9 cellular contexts compared by ENCODE assay signal in genomic region chr11:93689166-93689734, GRCh38. TPM values are rescaled to one million over a fixed set of nuclear protein-coding genes. Genes with fewer than 3 reads are reported as not detected.
DNase-seq lines count a peak whose midpoint lies in the region; ATAC-seq lines count a peak whose summit lies in the region.
"Had no signal": no experiment of that assay in that cellular context is flagged by ENCODE, and none has a peak within 500 bp of the region (broad histone marks: within the 10 kb centered on the region; RNA-seq: fewer than 3 reads in every experiment).

No MANE protein-coding gene starts in this region.

- H3K9me3 Mint-ChIP-seq in dendritic cell treated with granulocyte-macrophage colony-stimulating factor and Interleukin-4, amounts not matched to agents 40 ng/mL and 50 ng/mL, for 4 days, result no peaks in the 10 kb centered on the region

- peaks cover 77% of the 10 kb centered on the region for H3K36me3 Mint-ChIP-seq in dendritic cell treated with granulocyte-macrophage colony-stimulating factor and Interleukin-4, amounts not matched to agents 40 ng/mL and 50 ng/mL, for 4 days (ENCODE audit: low read depth)

- peak; percentile 72 for ATAC-seq in GM18519 (IDR thresholded peaks at IDR 0.05; ENCODE audit: low FRiP score, unreplicated experiment)
- ATAC-seq in GM21381 (IDR thresholded peaks at IDR 0.05; ENCODE audit: unreplicated experiment), result peak; percentile 60
- ATAC-seq in HG03432 (IDR thresholded peaks at IDR 0.05; ENCODE audit: unreplicated experiment), result peak; percentile 74
- no peak for ATAC-seq in left colon
- ATAC-seq: left cardiac atrium had no signal

- no peak overlapping the region for H3K4me3 Mint-ChIP-seq in dendritic cell treated with granulocyte-macrophage colony-stimulating factor and Interleukin-4, amounts not matched to agents 40 ng/mL and 50 ng/mL, for 4 days

- intact Hi-C loops in dendritic cell treated with granulocyte-macrophage colony-stimulating factor and Interleukin-4, amounts not matched to agents 40 ng/mL and 50 ng/mL, for 4 days (cut with micrococcal nuclease), result no loop called here
- intact Hi-C loops in left colon (cut with DNase I, micrococcal nuclease), result loop anchor here in 1 of 2 donors (10.0 kb wide), 1 partner anchor 106 kb away; no protein-coding TSS in a partner anchor

- peak overlapping the region; percentile 64 for H3K27ac Mint-ChIP-seq in dendritic cell treated with granulocyte-macrophage colony-stimulating factor and Interleukin-4, amounts not matched to agents 40 ng/mL and 50 ng/mL, for 4 days

- DNase-seq in HCEC 1CT, result no peak
- DNase-seq in NCI-H446 (lab: John Stamatoyannopoulos, UW), result no peak
- DNase-seq in RPMI8226, result no peak
- no peak for DNase-seq in left colon
- DNase-seq: left cardiac atrium had no signal

- peaks cover 17% of the 10 kb centered on the region for H3K4me1 Mint-ChIP-seq in dendritic cell treated with granulocyte-macrophage colony-stimulating factor and Interleukin-4, amounts not matched to agents 40 ng/mL and 50 ng/mL, for 4 days (ENCODE audit: low read depth)

- no peaks in the 10 kb centered on the region for H3K27me3 Mint-ChIP-seq in dendritic cell treated with granulocyte-macrophage colony-stimulating factor and Interleukin-4, amounts not matched to agents 40 ng/mL and 50 ng/mL, for 4 days

RNA-seq across cellular contexts. Expression of gene CEP295, which starts 27.8 kb away (rescaled TPM):
- total RNA-seq in left colon, result 1 to 10 TPM; 7.2 to 8.2 TPM

RNA-seq across cellular contexts. Expression of gene TAF1D, which starts 52.0 kb away (rescaled TPM):
- total RNA-seq in left colon, result 10 to 100 TPM; 71.5 to 80.6 TPM

RNA-seq across cellular contexts. Expression of gene C11orf54, which starts 52.2 kb away (rescaled TPM):
- 10 to 100 TPM; 52.7 to 61.4 TPM for total RNA-seq in left colon
